ENCODE assay signal across 8 cellular contexts in the genomic region with DNA sequence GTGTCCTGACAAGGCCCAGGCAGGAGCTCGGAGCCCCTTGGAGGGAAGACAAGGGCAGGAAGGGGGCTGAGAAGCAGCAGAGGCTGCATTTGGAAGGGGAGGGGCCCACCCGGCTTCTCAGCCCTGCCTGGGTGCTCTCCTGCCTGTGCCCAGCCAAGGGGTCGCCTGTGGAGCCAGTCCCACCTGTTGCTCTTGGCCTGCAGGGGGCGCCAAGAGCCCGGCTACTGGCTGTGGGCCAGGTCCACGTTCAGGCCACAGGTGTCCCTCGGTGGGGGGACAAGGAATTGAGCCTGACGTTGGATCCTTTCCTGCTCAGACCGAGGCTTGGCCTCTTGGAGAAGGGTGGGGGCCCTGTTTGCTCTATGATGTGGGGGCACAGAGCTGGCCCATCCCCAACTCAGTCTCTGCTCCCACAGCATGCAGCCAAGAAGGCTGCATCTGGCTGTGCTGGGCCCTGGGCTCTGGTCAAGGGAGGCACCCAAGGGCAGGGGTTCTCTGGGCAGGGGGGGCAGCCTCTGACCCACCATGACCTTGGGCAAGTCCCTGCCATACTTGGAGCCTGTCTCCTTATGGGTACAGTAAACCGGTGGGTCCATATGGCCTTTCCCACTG. TPM values are rescaled to one million over a fixed set of nuclear protein-coding genes. Genes with fewer than 3 reads are reported as not detected.
DNase-seq lines count a peak whose midpoint lies in the region; ATAC-seq and TF ChIP-seq lines count a peak whose summit lies in the region.

No MANE protein-coding gene starts in this region.

- no peaks in the 10 kb centered on the region for H3K9me3 ChIP-seq in adrenal gland (replicated peaks in 1 of 3)

- 0 to 61% (median 24%) methylated on average over 2 to 10 of the region's 10 CpGs for WGBS in adrenal gland, 4 donors

- no peak for TF ChIP-seq POLR2A in adrenal gland (IDR thresholded peaks at IDR 0.05)

- DNase-seq in CD1c-positive myeloid dendritic cell (ENCODE audit: extremely low spot score) (peak; percentile 29), HT-29 (ENCODE audit: low spot score) (peak; percentile 76), SW480 (ENCODE audit: low spot score) (peak; percentile 24), adrenal gland (peak in 3 of 7 donors; percentile 53 to 62 (median 56)), left colon (peak in 1 of 2 donors; percentile 71)
- peak; percentile 15 for DNase-seq in stimulated activated CD8-positive, alpha-beta memory T cell treated with anti-CD3 and anti-CD28 coated beads, Interleukin-12 subunit alpha, Interleukin-12 subunit beta, amount 100 ng/mL, for 1 hour (ENCODE audit: low read depth)

- H3K27ac ChIP-seq in adrenal gland = peak overlapping the region in 2 of 5 donors; percentile 35 to 45

- no peaks in the 10 kb centered on the region for H3K27me3 ChIP-seq in adrenal gland

- H3K4me3 ChIP-seq in adrenal gland = no peak overlapping the region

- TF ChIP-seq CTCF in adrenal gland (IDR thresholded peaks at IDR 0.05) = peak; percentile 59 to 77 (median 66)

- ATAC-seq in left colon (peak; percentile 77), GM19455 (IDR thresholded peaks at IDR 0.05; ENCODE audit: unreplicated experiment) (no peak), GM19023 (IDR thresholded peaks at IDR 0.05; ENCODE audit: unreplicated experiment) (no peak)

- intact Hi-C loops in adrenal gland (cut with DNase I) (loop anchor here (10.0 kb wide), 1 partner anchor 283 kb away; no protein-coding TSS in a partner anchor), left colon (cut with DNase I, micrococcal nuclease) (no loop called here)

- H3K4me1 ChIP-seq in adrenal gland (replicated peaks in 1 of 2) = peaks cover 0 to 7% of the 10 kb centered on the region in 2 donors

- no peaks in the 10 kb centered on the region for H3K36me3 ChIP-seq in adrenal gland (replicated peaks in 1 of 2)

RNA-seq across cellular contexts. Expression of a gene that starts 10.9 kb away (rescaled TPM):
- total RNA-seq in HT-29 (2014; rRNA removed; shearing (Covaris generic)) = 0.39 and 0.53 TPM in 2 replicates
- total RNA-seq in adrenal gland = 10 to 100 TPM in 1 of 8 donors, 1 to 10 TPM in 7; 2.3 to 39.6 (median 5.9) TPM
- 10 to 100 TPM in 1 of 3 donors, 1 to 10 TPM in 2; 5.7 to 13.6 (median 8.1) TPM for polyA plus RNA-seq in adrenal gland
- 1 to 10 TPM; 2.5 to 3.1 TPM for total RNA-seq in left colon

Comparison
In these comparisons a context has a peak if more than half of its experiments do, and no peak if none do; other contexts are left out.
1. intact Hi-C loops: an anchor here in adrenal gland (10.0 kb wide); none called in left colon.